Comparison of ENCODE assay signal across 20 cellular contexts in the genomic region with DNA sequence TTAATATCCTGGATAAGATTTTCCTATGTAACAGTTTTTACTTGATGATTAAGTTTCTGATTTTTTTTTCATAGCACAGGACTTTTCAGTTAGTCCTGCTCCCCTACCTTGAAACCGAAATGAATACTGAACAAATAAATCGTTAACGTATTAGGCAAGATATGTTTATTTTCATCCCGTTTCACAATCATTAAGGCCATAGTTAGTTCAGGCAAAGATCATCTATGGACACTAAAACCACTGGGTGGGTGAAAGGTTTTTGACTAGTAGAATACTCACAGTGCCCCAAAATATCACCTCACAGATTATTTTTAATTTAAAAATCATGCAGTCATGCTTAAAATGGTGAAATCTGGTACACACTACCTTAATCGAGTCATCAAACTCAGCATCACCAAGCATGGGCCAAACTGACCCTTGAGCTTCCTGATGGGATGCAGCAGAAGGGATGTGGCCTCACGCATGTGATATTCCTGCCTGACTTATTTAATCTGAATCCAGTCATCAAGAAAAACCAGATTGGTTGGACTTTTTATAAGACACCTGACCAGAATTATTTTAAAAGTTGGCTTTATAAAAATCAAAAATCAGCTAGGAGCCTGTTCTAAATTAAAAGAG.
DNase-seq lines count a peak whose midpoint lies in the region; ATAC-seq and TF ChIP-seq lines count a peak whose summit lies in the region.
"Had no signal": no experiment of that assay in that cellular context is flagged by ENCODE, and none has a peak within 500 bp of the region (broad histone marks: within the 10 kb centered on the region; RNA-seq: fewer than 3 reads in every experiment).

No MANE protein-coding gene starts in this region.

- DNase-seq in NOMO-1 (lab: John Stamatoyannopoulos, UW; ENCODE audit: unreplicated experiment in 2 of 2), result peak; percentile 23 to 49
- peak; percentile 16 for DNase-seq in PC-3
- no peak for DNase-seq in left lobe of liver (ENCODE audit: low spot score)
- no peak for DNase-seq in DMS79 (lab: John Stamatoyannopoulos, UW)
- no peak for DNase-seq in activated CD8-positive, alpha-beta memory T cell treated with anti-CD3 and anti-CD28 coated beads, Interleukin-2, amount 10 ng/mL, durations not matched to agents 7 days and 5 days
- DNase-seq in progenitor cell of endocrine pancreas (ENCODE audit: low spot score, unreplicated experiment), result no peak
- DNase-seq: CD4-positive, alpha-beta T cell; COR-L47; DMS79 treated with DMSO at 0.1 percent for 48 hours; H7; KG1; NCI-H1417; NCI-H1694 treated with DMSO at 0.1 percent for 48 hours; NCI-H2081 treated with DMSO at 0.1 percent for 48 hours; NCI-H2171 treated with DMSO at 0.1 percent for 48 hours; NCI-H446; NCI-H526; SJCRH30 had no signal

- H2AFZ ChIP-seq in PC-3 (ENCODE audit: low read length), result no peak overlapping the region

- no peaks in the 10 kb centered on the region for H3K4me1 ChIP-seq in PC-3 (ENCODE audit: insufficient read depth, low read length)
- H3K4me1 ChIP-seq: BLaER1, SJCRH30 had no signal

- CTCF ChIA-PET in PC-3 (lab: Charles Lee), result no interaction called here
- CTCF ChIA-PET in activated CD8-positive, alpha-beta memory T cell treated with anti-CD3 and anti-CD28 coated beads, Interleukin-2, amount 10 ng/mL, durations not matched to agents 7 days and 5 days (lab: Charles Lee), result no interaction called here

- no peak overlapping the region for H3K4me2 ChIP-seq in PC-3 (ENCODE audit: low read length)
- H3K4me2 ChIP-seq: BLaER1 had no signal

- H3K79me2 ChIP-seq in PC-3 (ENCODE audit: low read length), result no peaks in the 10 kb centered on the region

- H3K4me3 Mint-ChIP-seq in stimulated activated memory B cell treated with anti-CD40 and anti-IgM and Interleukin-4, amounts not matched to agents 10 μg/mL and 1 μg/mL and 100 μg/mL, for 72 hours, result no peak overlapping the region
- no peak overlapping the region for H3K4me3 Mint-ChIP-seq in activated CD8-positive, alpha-beta memory T cell treated with anti-CD3 and anti-CD28 coated beads, Interleukin-2, amount 10 ng/mL, durations not matched to agents 7 days and 5 days
- no peak overlapping the region for H3K4me3 Mint-ChIP-seq in progenitor cell of endocrine pancreas (ENCODE audit: low read depth)
- H3K4me3 Mint-ChIP-seq: CD4-positive, alpha-beta T cell had no signal

- H4K20me1 ChIP-seq in PC-3 (ENCODE audit: low read length), result no peaks in the 10 kb centered on the region
- H4K20me1 ChIP-seq: BLaER1 had no signal

- TF ChIP-seq CTCF in PC-3 (conservative IDR thresholded peaks at IDR 0.05; ENCODE audit: low read depth, low read length), result no peak
- TF ChIP-seq CTCF in progenitor cell of endocrine pancreas (IDR thresholded peaks at IDR 0.05; ENCODE audit: unreplicated experiment), result no peak

- no peaks in the 10 kb centered on the region for H3F3A ChIP-seq in PC-3 (ENCODE audit: low read length, unreplicated experiment)

- no TSS peak for BruUV-seq in PC-3 (replicated peaks; lab: Mats Ljungman, UMichigan)

- H3K36me3 ChIP-seq in PC-3 (ENCODE audit: low read depth, low read length), result no peaks in the 10 kb centered on the region
- H3K36me3 ChIP-seq: BLaER1, SJCRH30 had no signal

- POLR2A ChIA-PET in PC-3 (lab: Charles Lee; ENCODE audit: unreplicated experiment), result no interaction called here

- H3K27ac Mint-ChIP-seq in stimulated activated memory B cell treated with anti-CD40 and anti-IgM and Interleukin-4, amounts not matched to agents 10 μg/mL and 1 μg/mL and 100 μg/mL, for 72 hours, result no peak overlapping the region
- no peak overlapping the region for H3K27ac Mint-ChIP-seq in activated CD8-positive, alpha-beta memory T cell treated with anti-CD3 and anti-CD28 coated beads, Interleukin-2, amount 10 ng/mL, durations not matched to agents 7 days and 5 days
- no peak overlapping the region for H3K27ac Mint-ChIP-seq in progenitor cell of endocrine pancreas
- H3K27ac Mint-ChIP-seq: CD4-positive, alpha-beta T cell had no signal

- intact Hi-C loops in PC-3 (cut with micrococcal nuclease), result no loop called here

- no peak overlapping the region for H3K27ac ChIP-seq in PC-3 (ENCODE audit: low read length)
- H3K27ac ChIP-seq: BLaER1, SJCRH30 had no signal

- ATAC-seq in PC-3 (no peak), left lobe of liver (peak; percentile 77)
- ATAC-seq in stimulated activated memory B cell treated with anti-CD40 and anti-IgM and Interleukin-4, amounts not matched to agents 10 μg/mL and 1 μg/mL and 100 μg/mL, for 72 hours, result no peak
- ATAC-seq in activated CD8-positive, alpha-beta memory T cell treated with anti-CD3 and anti-CD28 coated beads, Interleukin-2, amount 10 ng/mL, durations not matched to agents 7 days and 5 days, result no peak

- no peaks in the 10 kb centered on the region for H3K27me3 ChIP-seq in PC-3 (ENCODE audit: low read length)
- H3K27me3 ChIP-seq: BLaER1, SJCRH30 had no signal

- H3K4me1 Mint-ChIP-seq in stimulated activated memory B cell treated with anti-CD40 and anti-IgM and Interleukin-4, amounts not matched to agents 10 μg/mL and 1 μg/mL and 100 μg/mL, for 72 hours, result peaks cover 3% of the 10 kb centered on the region
- H3K4me1 Mint-ChIP-seq in activated CD8-positive, alpha-beta memory T cell treated with anti-CD3 and anti-CD28 coated beads, Interleukin-2, amount 10 ng/mL, durations not matched to agents 7 days and 5 days, result peaks cover 9% of the 10 kb centered on the region
- H3K4me1 Mint-ChIP-seq in progenitor cell of endocrine pancreas (ENCODE audit: low read depth), result peaks cover 1% of the 10 kb centered on the region

- H3K9ac ChIP-seq in PC-3 (ENCODE audit: low read length), result no peak overlapping the region
- H3K9ac ChIP-seq: BLaER1 had no signal

- H3K9me3 Mint-ChIP-seq in stimulated activated memory B cell treated with anti-CD40 and anti-IgM and Interleukin-4, amounts not matched to agents 10 μg/mL and 1 μg/mL and 100 μg/mL, for 72 hours, result no peaks in the 10 kb centered on the region
- H3K9me3 Mint-ChIP-seq in activated CD8-positive, alpha-beta memory T cell treated with anti-CD3 and anti-CD28 coated beads, Interleukin-2, amount 10 ng/mL, durations not matched to agents 7 days and 5 days (ENCODE audit: low read depth), result no peaks in the 10 kb centered on the region
- no peaks in the 10 kb centered on the region for H3K9me3 Mint-ChIP-seq in progenitor cell of endocrine pancreas (ENCODE audit: low read depth)
- H3K9me3 Mint-ChIP-seq: CD4-positive, alpha-beta T cell had no signal

- H3K4me3 ChIP-seq in PC-3 (ENCODE audit: low read length), result no peak overlapping the region
- H3K4me3 ChIP-seq: BLaER1, SJCRH30 had no signal

- peaks cover 8% of the 10 kb centered on the region for H3K36me3 Mint-ChIP-seq in stimulated activated memory B cell treated with anti-CD40 and anti-IgM and Interleukin-4, amounts not matched to agents 10 μg/mL and 1 μg/mL and 100 μg/mL, for 72 hours
- peaks cover 4% of the 10 kb centered on the region for H3K36me3 Mint-ChIP-seq in activated CD8-positive, alpha-beta memory T cell treated with anti-CD3 and anti-CD28 coated beads, Interleukin-2, amount 10 ng/mL, durations not matched to agents 7 days and 5 days
- peaks cover 1% of the 10 kb centered on the region for H3K36me3 Mint-ChIP-seq in progenitor cell of endocrine pancreas (ENCODE audit: insufficient read depth)

- no peaks in the 10 kb centered on the region for H3K9me2 ChIP-seq in PC-3 (replicated peaks; ENCODE audit: low read length)

- H3K27me3 Mint-ChIP-seq in stimulated activated memory B cell treated with anti-CD40 and anti-IgM and Interleukin-4, amounts not matched to agents 10 μg/mL and 1 μg/mL and 100 μg/mL, for 72 hours, result no peaks in the 10 kb centered on the region
- H3K27me3 Mint-ChIP-seq in activated CD8-positive, alpha-beta memory T cell treated with anti-CD3 and anti-CD28 coated beads, Interleukin-2, amount 10 ng/mL, durations not matched to agents 7 days and 5 days, result no peaks in the 10 kb centered on the region
- H3K27me3 Mint-ChIP-seq in progenitor cell of endocrine pancreas, result no peaks in the 10 kb centered on the region
- H3K27me3 Mint-ChIP-seq: CD4-positive, alpha-beta T cell had no signal

- no peaks in the 10 kb centered on the region for H3K9me3 ChIP-seq in PC-3 (ENCODE audit: low read length)
- H3K9me3 ChIP-seq: SJCRH30 had no signal

Comparison
In these comparisons a context has a peak if more than half of its experiments do, and no peak if none do; other contexts are left out.
1. DNase-seq: peak in NOMO-1 (2 of 2) and PC-3 (single experiment); none in left lobe of liver (single experiment), DMS79 (single experiment), activated CD8-positive, alpha-beta memory T cell treated with anti-CD3 and anti-CD28 coated beads, Interleukin-2, amount 10 ng/mL, durations not matched to agents 7 days and 5 days (single experiment) and progenitor cell of endocrine pancreas (single experiment).